In genomic region chr6:82362868-82363267, GRCh38 we compare ENCODE assay signal across 9 cellular contexts. TPM values are rescaled to one million over a fixed set of nuclear protein-coding genes. Genes with fewer than 3 reads are reported as not detected.
A peak's percentile ranks its signal among the peaks of the same experiment; 100 is the strongest.
DNase-seq lines count a peak whose midpoint lies in the region; ATAC-seq and TF ChIP-seq lines count a peak whose summit lies in the region.
"Had no signal": no experiment of that assay in that cellular context is flagged by ENCODE, and none has a peak within 500 bp of the region (broad histone marks: within the 10 kb centered on the region; RNA-seq: fewer than 3 reads in every experiment).

No MANE protein-coding gene starts in this region.

- peak overlapping the region; percentile 89 for H3K9ac ChIP-seq in GM23248

- DNase-seq in GM23248 (peak; percentile 95), right cardiac atrium (no peak), SW 1271 (lab: John Stamatoyannopoulos, UW) (no peak)
- no peak for DNase-seq in activated CD8-positive, alpha-beta memory T cell treated with anti-CD3 and anti-CD28 coated beads for 24 hours
- DNase-seq: NCI-H446 treated with DMSO at 0.1 percent for 48 hours had no signal

- peaks cover 11% of the 10 kb centered on the region; the same call in 1 of the 2 replicates for H3K36me3 ChIP-seq in GM23248 (ENCODE audit: low read depth)

- peak overlapping the region; percentile 99 for H3K4me3 ChIP-seq in GM23248
- peak overlapping the region; percentile 96 for H3K4me3 ChIP-seq in WI38 (ENCODE audit: low read depth, low read length)
- H3K4me3 ChIP-seq in right cardiac atrium (ENCODE audit: low read length), result peak overlapping the region; percentile 61
- H3K4me3 ChIP-seq in skin epidermis, result peak overlapping the region; percentile 51 to 81 (median 68)

- peak overlapping the region; percentile 90 for H3K4me2 ChIP-seq in GM23248 (ENCODE audit: unreplicated experiment)

- no peak for TF ChIP-seq CTCF in WI38 (IDR thresholded peaks at IDR 0.05; ENCODE audit: low read depth, low read length)

- H4K20me1 ChIP-seq in GM23248 (ENCODE audit: insufficient read depth), result peaks cover 12% of the 10 kb centered on the region; the same call in 1 of the 2 replicates

- no peaks in the 10 kb centered on the region for H3K27me3 ChIP-seq in GM23248 (replicated peaks; ENCODE audit: insufficient read depth)
- H3K27me3 ChIP-seq in right cardiac atrium (ENCODE audit: control insufficient read depth, insufficient read depth), result no peaks in the 10 kb centered on the region

- H2AFZ ChIP-seq in GM23248, result peak overlapping the region; percentile 78

- H3F3A ChIP-seq in GM23248 (ENCODE audit: insufficient read depth), result peaks cover 41% of the 10 kb centered on the region

- ATAC-seq in right cardiac atrium (no peak), HG03378 (IDR thresholded peaks at IDR 0.05; ENCODE audit: unreplicated experiment) (no peak), HG02884 (IDR thresholded peaks at IDR 0.05; ENCODE audit: unreplicated experiment) (no peak)

- peaks cover 43% of the 10 kb centered on the region for H3K4me1 ChIP-seq in GM23248 (ENCODE audit: insufficient read depth)
- no peaks in the 10 kb centered on the region for H3K4me1 ChIP-seq in right cardiac atrium (ENCODE audit: control insufficient read depth, insufficient read depth, low read length)

- H3K79me2 ChIP-seq in GM23248 (ENCODE audit: insufficient read depth), result peaks cover 39% of the 10 kb centered on the region

- H3K27ac ChIP-seq in GM23248 (peak overlapping the region; percentile 92), right cardiac atrium (ENCODE audit: low read length) (no peak overlapping the region), skin epidermis (peak overlapping the region in 17 of 21 experiments; percentile 73 to 94 (median 87))

- no peaks in the 10 kb centered on the region for H3K9me2 ChIP-seq in GM23248 (ENCODE audit: insufficient read depth)

- in situ Hi-C loops in GM23248 (cut with MboI), result loop anchor here (25.0 kb wide), 1 partner anchor 699 kb away; the partner anchor contains the start of genes DOP1A and UBE3D

- whole genome bisulfite sequencing in GM23248 (ENCODE audit: low coverage in 1 of 2, low lambda C conversion rate in 2 of 2, missing lambda C conversion rate in 2 of 2), 2 experiments, result 2% methylated on average over 8 of the region's 8 CpGs
- WGBS in right cardiac atrium, result 4% methylated on average over 8 of the region's 8 CpGs

- intact Hi-C loops in right cardiac atrium (cut with DNase I), result no loop called here

- H3K9me3 ChIP-seq in GM23248 (ENCODE audit: low read depth) (no peaks in the 10 kb centered on the region), right cardiac atrium (ENCODE audit: control insufficient read depth, low read length) (no peaks in the 10 kb centered on the region)

RNA-seq across cellular contexts. Expression of gene TPBG, which starts 0.7 kb away (rescaled TPM):
- 153 and 174 TPM in 2 replicates for total RNA-seq in GM23248 (2014; rRNA removed; shearing (Covaris generic))
- polyA plus RNA-seq in GM23248 (2016; fragmentation: Nextera tagmentation; extraction: Ambion mirVana) (125 and 127 TPM in 2 replicates), right cardiac atrium (2.0 TPM)
- 1 to 10 TPM; 4.8 to 7.8 (median 5.6) TPM for total RNA-seq in right cardiac atrium

Comparison
In these comparisons a context has a peak if more than half of its experiments do, and no peak if none do; other contexts are left out.
1. RNA of gene TPBG, which starts 0.7 kb away (total RNA-seq): 153 to 174 TPM in GM23248; 4.8 to 7.8 TPM in right cardiac atrium; every median in the first group is over 10 times any median in the second.
2. Peak in every context shown above with its lines, with median percentiles within 50 percentile points of each other: H3K4me3 ChIP-seq.